12 cellular contexts compared by ENCODE assay signal in the genomic region with DNA sequence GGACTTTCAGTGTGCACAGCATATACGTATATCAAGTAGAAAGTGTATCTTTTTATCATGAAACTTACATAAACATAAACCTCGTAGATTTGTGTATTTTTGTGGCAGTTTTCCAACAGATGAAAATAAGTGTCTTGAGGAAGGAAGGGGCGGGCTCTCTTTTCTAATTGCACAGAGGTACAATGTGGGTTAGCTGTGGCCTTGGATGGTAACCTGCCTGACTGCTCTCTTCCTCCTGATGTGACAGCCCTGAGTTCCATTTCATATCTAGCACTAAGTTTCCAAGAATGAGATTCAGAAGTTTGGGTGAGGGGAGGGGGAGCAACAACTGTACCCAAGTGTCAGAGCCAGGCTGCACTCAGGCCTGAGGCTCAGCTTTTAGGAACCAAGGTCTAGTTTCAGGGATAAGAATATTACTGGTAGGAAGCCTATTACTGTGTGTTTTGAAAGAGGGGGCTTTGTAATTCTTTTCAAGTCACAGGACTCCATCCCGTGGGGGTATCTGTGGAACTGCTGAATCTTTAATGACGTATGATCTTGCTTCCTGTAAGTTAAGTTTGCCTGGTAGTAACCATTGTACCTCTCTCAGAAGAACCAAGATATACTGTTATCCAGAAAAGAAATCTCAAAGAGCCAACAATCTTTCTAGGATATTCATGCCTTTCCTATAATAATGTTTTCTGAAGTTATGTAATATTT.
"Had no signal": no experiment of that assay in that cellular context is flagged by ENCODE, and none has a peak within 500 bp of the region (broad histone marks: within the 10 kb centered on the region; RNA-seq: fewer than 3 reads in every experiment).

No MANE protein-coding gene starts in this region.

- H3K4me1 Mint-ChIP-seq: activated naive CD8-positive, alpha-beta T cell treated with anti-CD3 and anti-CD28 coated beads for 36 hours had no signal

- ATAC-seq: activated CD8-positive, alpha-beta T cell treated with anti-CD3 and anti-CD28 coated beads, Interleukin-2, amount 10 ng/mL, durations not matched to agents 7 days and 5 days; natural killer cell had no signal

- FAIRE-seq: endothelial cell of umbilical vein, islet of Langerhans had no signal

- H3K36me3 Mint-ChIP-seq: activated naive CD8-positive, alpha-beta T cell treated with anti-CD3 and anti-CD28 coated beads for 36 hours had no signal

- H3K4me3 Mint-ChIP-seq: activated CD8-positive, alpha-beta T cell treated with anti-CD3 and anti-CD28 coated beads, Interleukin-2, amount 10 ng/mL, durations not matched to agents 7 days and 5 days; activated naive CD8-positive, alpha-beta T cell treated with anti-CD3 and anti-CD28 coated beads for 36 hours; natural killer cell had no signal

- DNase-seq: activated CD8-positive, alpha-beta T cell treated with anti-CD3 and anti-CD28 coated beads, Interleukin-2, amount 10 ng/mL, durations not matched to agents 7 days and 5 days; activated effector memory CD4-positive, alpha-beta T cell treated with anti-CD3 and anti-CD28 coated beads, Interleukin-2, amount 50 U/mL, for 16 hours; activated naive CD8-positive, alpha-beta T cell treated with anti-CD3 and anti-CD28 coated beads for 36 hours; brain microvascular endothelial cell; foreskin melanocyte; heart right ventricle; mammary epithelial cell; natural killer cell; nucleus accumbens; tibial artery had no signal

- H3K27ac Mint-ChIP-seq: activated CD8-positive, alpha-beta T cell treated with anti-CD3 and anti-CD28 coated beads, Interleukin-2, amount 10 ng/mL, durations not matched to agents 7 days and 5 days; activated naive CD8-positive, alpha-beta T cell treated with anti-CD3 and anti-CD28 coated beads for 36 hours; natural killer cell had no signal
